In genomic region chr7:77644774-77645173, GRCh38 we compare ENCODE assay signal across 31 cellular contexts.
"Had no signal": no experiment of that assay in that cellular context is flagged by ENCODE, and none has a peak within 500 bp of the region (broad histone marks: within the 10 kb centered on the region; RNA-seq: fewer than 3 reads in every experiment).

No MANE protein-coding gene starts in this region.

- ATAC-seq: lower lobe of right lung; sciatic nerve; stimulated activated effector memory CD8-positive, alpha-beta T cell treated with anti-CD3 and anti-CD28 coated beads, Interleukin-12 subunit alpha, Interleukin-12 subunit beta, amount 100 ng/mL, for 72 hours; WTC11 had no signal

- H3K27ac ChIP-seq: lower lobe of right lung, ovary, prostate gland, skin epidermis, thoracic aorta, vagina had no signal

- DNase-seq: activated CD4-positive, alpha-beta memory T cell treated with anti-CD3 and anti-CD28 coated beads, Interleukin-2, amount 10 ng/mL, durations not matched to agents 7 days and 5 days; activated CD4-positive, alpha-beta T cell treated with anti-CD3 and anti-CD28 coated beads for 1 hour; activated CD4-positive, alpha-beta T cell treated with anti-CD3 and anti-CD28 coated beads, Interleukin-2, amount 10 ng/mL, durations not matched to agents 7 days and 5 days; activated T-cell treated with anti-CD3 and anti-CD28 coated beads, Interleukin-2, amount 50 U/mL, for 48 hours; anterior cingulate cortex; effector CD8-positive, alpha-beta T cell; erythroblast; head of caudate nucleus; hippocampal formation; lower lobe of right lung; mesendoderm; ovary; retina; stimulated activated CD4-positive, alpha-beta T cell treated with anti-CD3 and anti-CD28 coated beads, Interleukin-12 subunit alpha, Interleukin-12 subunit beta, amount 100 ng/mL, for 4 hours; stimulated activated CD4-positive, alpha-beta T cell treated with anti-CD3 and anti-CD28 coated beads, Interleukin-4, amount 100 ng/mL, for 24 hours; T-helper 9 cell; trophoblast cell had no signal

- H3K4me3 ChIP-seq: lower lobe of right lung, ovary, prostate gland, skin epidermis, thoracic aorta, vagina had no signal

- H3K4me1 ChIP-seq: lower lobe of right lung, prostate gland, vagina had no signal

- H3K27me3 ChIP-seq: ovary, vagina had no signal

- H3K36me3 ChIP-seq: ovary, prostate gland had no signal

- H3K27me3 Mint-ChIP-seq: activated CD4-positive, alpha-beta memory T cell treated with anti-CD3 and anti-CD28 coated beads, Interleukin-2, amount 10 ng/mL, durations not matched to agents 7 days and 5 days; activated CD4-positive, alpha-beta T cell treated with anti-CD3 and anti-CD28 coated beads, Interleukin-2, amount 10 ng/mL, durations not matched to agents 7 days and 5 days; activated naive CD4-positive, alpha-beta T cell treated with anti-CD3 and anti-CD28 coated beads, Interleukin-2, amount 50 U/mL, for 24 hours; central memory CD8-positive, alpha-beta T cell; stimulated activated naive CD8-positive, alpha-beta T cell treated with anti-CD3 and anti-CD28 coated beads, Interleukin-15, Interleukin-2, amounts not matched to agents 100 ng/mL and 50 ng/mL, for 24 hours had no signal

- H3K9me3 ChIP-seq: lower lobe of right lung, ovary, prostate gland, thoracic aorta, vagina had no signal

- H3K27ac Mint-ChIP-seq: activated CD4-positive, alpha-beta memory T cell treated with anti-CD3 and anti-CD28 coated beads, Interleukin-2, amount 10 ng/mL, durations not matched to agents 7 days and 5 days; activated CD4-positive, alpha-beta T cell treated with anti-CD3 and anti-CD28 coated beads, Interleukin-2, amount 10 ng/mL, durations not matched to agents 7 days and 5 days; activated naive CD4-positive, alpha-beta T cell treated with anti-CD3 and anti-CD28 coated beads, Interleukin-2, amount 50 U/mL, for 24 hours; activated T-helper 2 cell treated with anti-CD3 and anti-CD28 coated beads, Interferon-gamma antibody, Interleukin-2, Interleukin-4, amounts not matched to agents 10 μg/mL and 5 μg/mL and 100 μg/mL, durations not matched to agents 14 hours and 24 hours and 36 hours; nephron; stimulated activated effector memory CD8-positive, alpha-beta T cell treated with anti-CD3 and anti-CD28 coated beads, Interleukin-12 subunit alpha, Interleukin-12 subunit beta, amount 100 ng/mL, for 72 hours; stimulated activated naive CD8-positive, alpha-beta T cell treated with anti-CD3 and anti-CD28 coated beads, Interleukin-15, Interleukin-2, amounts not matched to agents 100 ng/mL and 50 ng/mL, for 24 hours; T-helper 1 cell treated with Interleukin-12 subunit alpha and Interleukin-12 subunit beta and Interleukin-4 antibody, amounts not matched to agents 30 μg/mL and 1 μg/mL, for 36 hours; WTC11 had no signal

- H3K4me3 Mint-ChIP-seq: activated CD4-positive, alpha-beta memory T cell treated with anti-CD3 and anti-CD28 coated beads, Interleukin-2, amount 10 ng/mL, durations not matched to agents 7 days and 5 days; activated CD4-positive, alpha-beta T cell treated with anti-CD3 and anti-CD28 coated beads, Interleukin-2, amount 10 ng/mL, durations not matched to agents 7 days and 5 days; activated naive CD4-positive, alpha-beta T cell treated with anti-CD3 and anti-CD28 coated beads, Interleukin-2, amount 50 U/mL, for 24 hours; central memory CD8-positive, alpha-beta T cell; nephron; stimulated activated effector memory CD8-positive, alpha-beta T cell treated with anti-CD3 and anti-CD28 coated beads, Interleukin-12 subunit alpha, Interleukin-12 subunit beta, amount 100 ng/mL, for 72 hours; stimulated activated naive CD8-positive, alpha-beta T cell treated with anti-CD3 and anti-CD28 coated beads, Interleukin-15, Interleukin-2, amounts not matched to agents 100 ng/mL and 50 ng/mL, for 24 hours; T-helper 1 cell treated with Interleukin-12 subunit alpha and Interleukin-12 subunit beta and Interleukin-4 antibody, amounts not matched to agents 30 μg/mL and 1 μg/mL, for 36 hours; WTC11 had no signal

- H3K4me1 Mint-ChIP-seq: activated CD4-positive, alpha-beta memory T cell treated with anti-CD3 and anti-CD28 coated beads, Interleukin-2, amount 10 ng/mL, durations not matched to agents 7 days and 5 days; activated CD4-positive, alpha-beta T cell treated with anti-CD3 and anti-CD28 coated beads, Interleukin-2, amount 10 ng/mL, durations not matched to agents 7 days and 5 days; activated naive CD4-positive, alpha-beta T cell treated with anti-CD3 and anti-CD28 coated beads, Interleukin-2, amount 50 U/mL, for 24 hours; nephron; stimulated activated effector memory CD8-positive, alpha-beta T cell treated with anti-CD3 and anti-CD28 coated beads, Interleukin-12 subunit alpha, Interleukin-12 subunit beta, amount 100 ng/mL, for 72 hours had no signal

- H3K9me3 Mint-ChIP-seq: activated CD4-positive, alpha-beta memory T cell treated with anti-CD3 and anti-CD28 coated beads, Interleukin-2, amount 10 ng/mL, durations not matched to agents 7 days and 5 days; activated CD4-positive, alpha-beta T cell treated with anti-CD3 and anti-CD28 coated beads, Interleukin-2, amount 10 ng/mL, durations not matched to agents 7 days and 5 days; activated naive CD4-positive, alpha-beta T cell treated with anti-CD3 and anti-CD28 coated beads, Interleukin-2, amount 50 U/mL, for 24 hours; activated T-helper 2 cell treated with anti-CD3 and anti-CD28 coated beads, Interferon-gamma antibody, Interleukin-2, Interleukin-4, amounts not matched to agents 10 μg/mL and 5 μg/mL and 100 μg/mL, durations not matched to agents 14 hours and 24 hours and 36 hours; central memory CD8-positive, alpha-beta T cell; immature natural killer cell; nephron; stimulated activated effector memory CD8-positive, alpha-beta T cell treated with anti-CD3 and anti-CD28 coated beads, Interleukin-12 subunit alpha, Interleukin-12 subunit beta, amount 100 ng/mL, for 72 hours; stimulated activated naive CD8-positive, alpha-beta T cell treated with anti-CD3 and anti-CD28 coated beads, Interleukin-15, Interleukin-2, amounts not matched to agents 100 ng/mL and 50 ng/mL, for 24 hours; T-helper 1 cell treated with Interleukin-12 subunit alpha and Interleukin-12 subunit beta and Interleukin-4 antibody, amounts not matched to agents 30 μg/mL and 1 μg/mL, for 36 hours; WTC11 had no signal
